Comparison of ENCODE assay signal across 9 cellular contexts in the genomic region with DNA sequence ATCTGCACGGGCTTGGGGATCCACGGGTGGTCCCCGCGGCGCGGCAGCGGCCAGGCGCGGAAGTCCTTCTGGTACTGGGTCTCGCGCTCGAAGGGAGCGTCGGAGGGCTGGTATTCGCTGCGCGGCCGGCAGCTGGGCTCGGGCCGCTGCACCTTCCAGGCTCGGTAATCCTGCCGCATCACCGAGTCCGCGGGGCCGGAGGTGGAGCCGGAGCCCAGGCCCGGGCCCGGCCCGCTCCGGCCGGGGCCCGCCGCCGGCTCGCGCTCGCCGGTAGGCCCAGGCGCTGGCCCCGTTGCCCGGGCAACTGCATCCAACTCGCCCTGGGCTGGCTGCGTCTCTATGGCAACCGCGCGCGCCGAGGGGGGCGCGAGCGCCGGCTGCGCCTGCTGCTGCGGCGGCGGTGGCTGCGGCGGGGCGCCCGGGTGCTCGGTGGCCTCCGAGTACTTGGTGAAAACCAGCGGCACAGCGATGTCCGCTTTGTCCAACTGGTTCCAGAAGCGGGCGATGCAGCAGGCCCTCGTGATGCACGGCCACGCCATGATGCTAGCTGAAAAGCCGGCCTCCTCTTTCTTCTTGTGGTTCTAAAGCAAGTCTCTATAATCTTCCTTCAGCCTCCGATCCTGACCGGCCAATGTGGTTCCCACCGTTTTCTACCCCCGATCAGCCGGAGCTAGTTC. TPM values are rescaled to one million over a fixed set of nuclear protein-coding genes. Genes with fewer than 3 reads are reported as not detected.
A peak's percentile ranks its signal among the peaks of the same experiment; 100 is the strongest.
DNase-seq lines count a peak whose midpoint lies in the region; ATAC-seq and TF ChIP-seq lines count a peak whose summit lies in the region.
"Had no signal": no experiment of that assay in that cellular context is flagged by ENCODE, and none has a peak within 500 bp of the region (broad histone marks: within the 10 kb centered on the region; RNA-seq: fewer than 3 reads in every experiment).

No MANE protein-coding gene starts in this region.

- no peak overlapping the region for H4K91ac ChIP-seq in IMR-90 (ENCODE audit: insufficient read depth, low read depth, low read length)

- no peak overlapping the region for H2BK20ac ChIP-seq in IMR-90 (ENCODE audit: low read depth, low read length)

- no peak for TF ChIP-seq CTCF in DOHH2 (IDR thresholded peaks at IDR 0.05; ENCODE audit: low read depth, low read length, poor library complexity, severe bottlenecking)
- TF ChIP-seq CTCF in IMR-90 (conservative IDR thresholded peaks at IDR 0.05; ENCODE audit: low read depth, low read length) = no peak
- TF ChIP-seq CTCF in WI38 (IDR thresholded peaks at IDR 0.05; ENCODE audit: low read depth, low read length) = no peak
- no peak for TF ChIP-seq CTCF in esophagus muscularis mucosa (IDR thresholded peaks at IDR 0.05)
- no peak for TF ChIP-seq CTCF in transverse colon (IDR thresholded peaks at IDR 0.05)

- CTCF ChIA-PET in IMR-90 (lab: Yijun Ruan, JAX) = interaction anchor here (0.9 kb wide), 1 partner anchor 101 kb away, joined by 3 read pairs; no protein-coding TSS in a partner anchor

- H3K4ac ChIP-seq in IMR-90 (ENCODE audit: low read depth, low read length) = no peak overlapping the region

- no peak overlapping the region for H2AK5ac ChIP-seq in IMR-90 (ENCODE audit: low read depth, low read length)

- H3K23ac ChIP-seq in IMR-90 (ENCODE audit: low read depth, low read length) = no peak overlapping the region

- H3K36me3 ChIP-seq in DOHH2 (ENCODE audit: control insufficient read depth, low read length) = no peaks in the 10 kb centered on the region
- no peaks in the 10 kb centered on the region for H3K36me3 ChIP-seq in IMR-90 (ENCODE audit: control insufficient read depth, insufficient read depth, low read length)
- H3K36me3 ChIP-seq in esophagus muscularis mucosa = no peaks in the 10 kb centered on the region
- no peaks in the 10 kb centered on the region for H3K36me3 ChIP-seq in transverse colon

- no peaks in the 10 kb centered on the region for H3F3A ChIP-seq in DOHH2 (ENCODE audit: control insufficient read depth, insufficient read depth)

- no peak overlapping the region; a peak in 1 of 4 replicates for H4K8ac ChIP-seq in IMR-90 (ENCODE audit: low read depth in 2 of 2, low read length in 2 of 2)

- no peak overlapping the region for H4K5ac ChIP-seq in IMR-90 (ENCODE audit: low read depth, low read length)

- no peak overlapping the region for H3K18ac ChIP-seq in IMR-90 (ENCODE audit: low read depth, low read length)

- no peak for TF ChIP-seq EP300 in esophagus muscularis mucosa (IDR thresholded peaks at IDR 0.05)
- TF ChIP-seq EP300 in transverse colon (IDR thresholded peaks at IDR 0.05; ENCODE audit: low read depth) = no peak

- in situ Hi-C loops in IMR-90 (cut with MboI; ENCODE audit: low sequenced_read_pairs) = no loop called here
- in situ Hi-C loops in transverse colon (cut with MboI; ENCODE audit: low pct_ligation_motif_present in 1 of 4, low pct_unique_long_range_greater_than_20kb in 1 of 4, low sequenced_read_pairs in 3 of 4) = no loop called here

- no peak overlapping the region for H3K27ac ChIP-seq in DOHH2 (ENCODE audit: low read depth, low read length)
- H3K27ac ChIP-seq in IMR-90 (ENCODE audit: insufficient read depth, low read length) = no peak overlapping the region
- peak overlapping the region; percentile 71 to 84 (median 78) for H3K27ac ChIP-seq in esophagus muscularis mucosa (replicated peaks in 1 of 4)
- H3K27ac ChIP-seq in transverse colon = peak overlapping the region; percentile 46 to 72 (median 68)

- H2BK120ac ChIP-seq in IMR-90 (ENCODE audit: low read depth, low read length) = no peak overlapping the region

- H2AK9ac ChIP-seq in IMR-90 (replicated peaks; ENCODE audit: low read depth, low read length, poor library complexity) = peak overlapping the region; percentile 17

- TF ChIP-seq POLR2A in IMR-90 (IDR thresholded peaks at IDR 0.05; ENCODE audit: low read depth, low read length) (no peak), esophagus muscularis mucosa (IDR thresholded peaks at IDR 0.05; ENCODE audit: low read depth) (no peak), transverse colon (IDR thresholded peaks at IDR 0.05) (no peak)

- H3K27me3 ChIP-seq in DOHH2 (ENCODE audit: control insufficient read depth, low read length) (peaks cover 76% of the 10 kb centered on the region), IMR-90 (ENCODE audit: control insufficient read depth, insufficient read depth, low read length) (peaks cover 42% of the 10 kb centered on the region), esophagus muscularis mucosa (peaks cover 0 to 19% (median 0%) of the 10 kb centered on the region in 4 donors), mononuclear cell (ENCODE audit: insufficient read depth, low read length) (peaks cover 84% of the 10 kb centered on the region), transverse colon (peaks cover 93% of the 10 kb centered on the region)

- BruUV-seq in IMR-90 (replicated peaks; lab: Mats Ljungman, UMichigan) = no TSS peak

- dilution Hi-C loops in IMR-90 (cut with HindIII; ENCODE audit: low sequenced_read_pairs, unreplicated experiment) = no loop called here

- peak; percentile 35 for DNase-seq in IMR-90
- no peak for DNase-seq in esophagus muscularis mucosa (ENCODE audit: extremely low spot score)
- DNase-seq in transverse colon = peak; percentile 24

- H3K9me3 ChIP-seq in DOHH2 (ENCODE audit: control insufficient read depth, insufficient read depth, low read length) (no peaks in the 10 kb centered on the region), IMR-90 (ENCODE audit: control insufficient read depth, insufficient read depth, low read length) (no peaks in the 10 kb centered on the region), esophagus muscularis mucosa (no peaks in the 10 kb centered on the region), mononuclear cell (ENCODE audit: low read depth, low read length) (no peaks in the 10 kb centered on the region), transverse colon (no peaks in the 10 kb centered on the region)

- no peak overlapping the region for H2BK5ac ChIP-seq in IMR-90 (ENCODE audit: low read depth, low read length, poor library complexity, severe bottlenecking)

- TF ChIP-seq RAD21 in IMR-90 (IDR thresholded peaks at IDR 0.05; ENCODE audit: low read length) = no peak

- POLR2A ChIA-PET in IMR-90 (lab: Charles Lee; ENCODE audit: unreplicated experiment) = no interaction called here

- H3K9me2 ChIP-seq in DOHH2 (replicated peaks; ENCODE audit: control insufficient read depth, low read length) = no peaks in the 10 kb centered on the region

- H3K4me2 ChIP-seq in DOHH2 (ENCODE audit: low read length) = peak overlapping the region; percentile 13; the same call in 1 of the 2 replicates
- peak overlapping the region; percentile 93 for H3K4me2 ChIP-seq in IMR-90 (ENCODE audit: low read depth, low read length)

- H3K79me1 ChIP-seq in IMR-90 (ENCODE audit: low read depth in 1 of 2, low read length in 2 of 2) = no peaks in the 10 kb centered on the region

- intact Hi-C loops in IMR-90 (cut with micrococcal nuclease) = loop anchor here (5.0 kb wide), 1 partner anchor 86 kb away; no protein-coding TSS in a partner anchor
- intact Hi-C loops in esophagus muscularis mucosa (cut with DNase I) = loop anchor here (2.0 kb wide), 1 partner anchor 83 kb away; no protein-coding TSS in a partner anchor
- intact Hi-C loops in transverse colon (cut with DNase I; ENCODE audit: low total_unique reads) = no loop called here

- peak; percentile 78 for ATAC-seq in IMR-90 (ENCODE audit: low read depth)
- no peak for ATAC-seq in HG02870 (IDR thresholded peaks at IDR 0.05; ENCODE audit: unreplicated experiment)
- ATAC-seq in GM21619 (IDR thresholded peaks at IDR 0.05; ENCODE audit: unreplicated experiment) = no peak

- peak overlapping the region; percentile 91 for H2AFZ ChIP-seq in IMR-90 (replicated peaks; ENCODE audit: low read length, poor library complexity)

- H3K4me1 ChIP-seq in DOHH2 (ENCODE audit: control insufficient read depth, low read length) = peaks cover 3% of the 10 kb centered on the region; the same call in 1 of the 2 replicates
- no peaks in the 10 kb centered on the region; the same call in 1 of the 2 replicates for H3K4me1 ChIP-seq in IMR-90 (ENCODE audit: control insufficient read depth, insufficient read depth, low read length)
- peaks cover 13 to 30% (median 25%) of the 10 kb centered on the region in 4 donors for H3K4me1 ChIP-seq in esophagus muscularis mucosa
- H3K4me1 ChIP-seq in mononuclear cell (ENCODE audit: insufficient read depth, low read length) = peaks cover 20% of the 10 kb centered on the region
- H3K4me1 ChIP-seq in transverse colon = peaks cover 8 to 20% (median 19%) of the 10 kb centered on the region in 4 donors

- H2BK15ac ChIP-seq in IMR-90 (ENCODE audit: low read depth, low read length) = no peak overlapping the region

- no peak overlapping the region for H3K4me3 ChIP-seq in DOHH2 (ENCODE audit: low read length)
- H3K4me3 ChIP-seq in IMR-90 (ENCODE audit: insufficient read depth, low read depth, low read length) = peak overlapping the region; percentile 44
- peak overlapping the region; percentile 40 for H3K4me3 ChIP-seq in WI38 (ENCODE audit: low read depth, low read length)
- H3K4me3 ChIP-seq in esophagus muscularis mucosa = peak overlapping the region; percentile 60 to 72 (median 70)
- H3K4me3 ChIP-seq in mononuclear cell (ENCODE audit: low read length) = peak overlapping the region; percentile 1
- H3K4me3 ChIP-seq in transverse colon = peak overlapping the region; percentile 30 to 62 (median 48)

- no peak overlapping the region for H3K56ac ChIP-seq in IMR-90 (ENCODE audit: extremely low read depth, insufficient read depth, low read length)

- no peaks in the 10 kb centered on the region for H4K20me1 ChIP-seq in DOHH2 (ENCODE audit: control insufficient read depth, insufficient read depth, low read depth, low read length)
- H4K20me1 ChIP-seq in IMR-90 (ENCODE audit: insufficient read depth, low read length) = no peaks in the 10 kb centered on the region

- no peaks in the 10 kb centered on the region for H3K79me2 ChIP-seq in DOHH2 (ENCODE audit: control insufficient read depth, low read length)

- H3K14ac ChIP-seq in IMR-90 (replicated peaks; ENCODE audit: low read depth, low read length) = no peak overlapping the region

- 2% methylated on average over 48 of the region's 77 CpGs; no CpG with 5 or more reads in 1 of the 2 experiments for WGBS in IMR-90 (ENCODE audit: extremely low coverage in 2 of 2, insufficient read length in 1 of 2), 2 experiments
- WGBS in esophagus muscularis mucosa = 8% methylated on average over 7 of the region's 77 CpGs
- 2% methylated on average over 46 of the region's 77 CpGs; no CpG with 5 or more reads in 1 of the 2 donors for WGBS in transverse colon (ENCODE audit: low coverage in 1 of 2), 2 donors

- H3K9me1 ChIP-seq in IMR-90 (ENCODE audit: insufficient read depth, low read length) = no peaks in the 10 kb centered on the region

- peak overlapping the region; percentile 29; the same call in 1 of the 2 replicates for H3K9ac ChIP-seq in IMR-90 (ENCODE audit: low read depth, low read length)

RNA-seq across cellular contexts. Expression of a gene that starts 0.9 kb away (rescaled TPM):
- total RNA-seq in IMR-90 (2012; rRNA removed) = 2.5 and 3.0 TPM in 2 replicates
- polyA plus RNA-seq in IMR-90 (2012; rRNA removed) = 3.1 and 3.4 TPM in 2 replicates
- 1.6 and 1.9 TPM in 2 replicates for polyA plus RNA-seq in IMR-90 (2012; cell fraction: cytosol; rRNA removed)
- polyA plus RNA-seq in IMR-90 (2012; cell fraction: nucleus; rRNA removed; ENCODE audit: low replicate concordance) = 6.3 and 12.8 TPM in 2 replicates
- total RNA-seq in esophagus muscularis mucosa = 10 to 100 TPM; 20.7 to 43.8 (median 30.5) TPM
- not detected for total RNA-seq in mononuclear cell
- total RNA-seq in transverse colon = 1 to 10 TPM; 1.9 to 6.4 (median 3.0) TPM

RNA-seq across cellular contexts. Expression of a gene that starts 49.7 kb away (rescaled TPM):
- total RNA-seq in IMR-90 (2012; rRNA removed) (not detected in 2 replicates), esophagus muscularis mucosa (not detected), mononuclear cell (not detected), transverse colon (100 to 1,000 TPM; 154 to 251 (median 183) TPM)
- not detected in 2 replicates for polyA plus RNA-seq in IMR-90 (2012; rRNA removed)
- polyA plus RNA-seq in IMR-90 (2012; cell fraction: cytosol; rRNA removed) = not detected in 2 replicates
- polyA plus RNA-seq in IMR-90 (2012; cell fraction: nucleus; rRNA removed; ENCODE audit: low replicate concordance) = not detected in 2 replicates
- total RNA-seq: SK-MEL-5 had no signal

Comparison
In these comparisons a context has a peak if more than half of its experiments do, and no peak if none do; other contexts are left out.
1. H3K27ac ChIP-seq: peak in esophagus muscularis mucosa (4 of 4) and transverse colon (4 of 4); none in DOHH2 (single experiment) and IMR-90 (single experiment).
2. RNA of a gene that starts 49.7 kb away (total RNA-seq): 154 to 251 TPM in transverse colon; not detected in IMR-90, not detected in esophagus muscularis mucosa and not detected in mononuclear cell (single experiment); every median in the first group is over 100 times any median in the second.